ENCODE assay signal across 7 cellular contexts in genomic region chrX:125151146-125151545, GRCh38.
"Had no signal": no experiment of that assay in that cellular context is flagged by ENCODE, and none has a peak within 500 bp of the region (broad histone marks: within the 10 kb centered on the region; RNA-seq: fewer than 3 reads in every experiment).

No MANE protein-coding gene starts in this region.

- ATAC-seq: GM12878 had no signal

- FAIRE-seq: G401.6, GM12878, GM12891, GM12892, GM18507 had no signal

- DNase-seq: GDM1, GF-D8 had no signal

- H3K4me3 ChIP-seq: GM12878 had no signal
